In genomic region chr14:52369305-52369781, GRCh38 we compare ENCODE assay signal across 16 cellular contexts. TPM values are rescaled to one million over a fixed set of nuclear protein-coding genes. Genes with fewer than 3 reads are reported as not detected.
A peak's percentile ranks its signal among the peaks of the same experiment; 100 is the strongest.
DNase-seq lines count a peak whose midpoint lies in the region; FAIRE-seq and TF ChIP-seq lines count a peak whose summit lies in the region.
"Had no signal": no experiment of that assay in that cellular context is flagged by ENCODE, and none has a peak within 500 bp of the region (broad histone marks: within the 10 kb centered on the region; RNA-seq: fewer than 3 reads in every experiment).

No MANE protein-coding gene starts in this region.

- peaks cover 10% of the 10 kb centered on the region; the same call in 1 of the 2 replicates for H3K4me1 Mint-ChIP-seq in HFFc6 (ENCODE audit: low read depth)
- H3K4me1 Mint-ChIP-seq: endodermal cell, naive B cell had no signal

- H3K79me2 ChIP-seq in ACC112 (ENCODE audit: control insufficient read depth, insufficient read depth, low read length, unreplicated experiment) = no peaks in the 10 kb centered on the region
- H3K79me2 ChIP-seq in keratinocyte (ENCODE audit: control insufficient read depth, insufficient read depth, low read length) = no peaks in the 10 kb centered on the region

- DNase-seq in HFFc6 (peak; percentile 64), cardiac fibroblast (ENCODE audit: low read depth in 2 of 2) (peak; percentile 76 to 90), keratinocyte (ENCODE audit: low read depth, low spot score) (peak; percentile 58), GM19240 (ENCODE audit: insufficient read length, low spot score) (no peak), DMS114 treated with DMSO at 0.1 percent for 48 hours (lab: John Stamatoyannopoulos, UW; ENCODE audit: unreplicated experiment) (no peak), NCI-H1930 (lab: John Stamatoyannopoulos, UW) (no peak)
- no peak for DNase-seq in stimulated activated CD4-positive, alpha-beta T cell treated with anti-CD3 and anti-CD28 coated beads, Interleukin-1b, Interleukin-23, amount 100 ng/mL, for 48 hours
- DNase-seq: activated naive CD4-positive, alpha-beta T cell; central memory CD4-positive, alpha-beta T cell; endodermal cell; naive B cell; NCI-H2029 had no signal

- peak overlapping the region; percentile 60 for H3K4me2 ChIP-seq in keratinocyte (ENCODE audit: control insufficient read depth, extremely low read depth, insufficient read depth, low read depth, low read length)
- H3K4me2 ChIP-seq: A549 had no signal

- H2AFZ ChIP-seq in ACC112 (ENCODE audit: low read length, unreplicated experiment) (peak overlapping the region; percentile 77), keratinocyte (ENCODE audit: control insufficient read depth, low read length) (peak overlapping the region; percentile 42)

- H3K27ac ChIP-seq in ACC112 (ENCODE audit: low read depth, low read length) (peak overlapping the region; percentile 75), keratinocyte (ENCODE audit: control insufficient read depth, insufficient read depth, low read length) (no peak overlapping the region)
- H3K27ac ChIP-seq: A549 had no signal

- H3K9me3 ChIP-seq in keratinocyte (ENCODE audit: control insufficient read depth, low read depth, low read length) = no peaks in the 10 kb centered on the region

- peaks cover 19% of the 10 kb centered on the region for H3K4me1 ChIP-seq in ACC112 (ENCODE audit: control insufficient read depth, insufficient read depth, low read length, unreplicated experiment)
- peaks cover 27% of the 10 kb centered on the region for H3K4me1 ChIP-seq in keratinocyte (ENCODE audit: control insufficient read depth, extremely low read depth, insufficient read depth, low read length)
- H3K4me1 ChIP-seq: A549 had no signal

- peak; percentile 72 for FAIRE-seq in keratinocyte (lab: Jason Lieb, UNC)
- FAIRE-seq: A549, D721Med had no signal

- dilution Hi-C loops in keratinocyte (cut with MboI; ENCODE audit: extremely low pct_ligation_motif_present, low sequenced_read_pairs) = no loop called here

- peaks cover 6% of the 10 kb centered on the region for H3K36me3 Mint-ChIP-seq in HFFc6 (ENCODE audit: low read depth)

- TF ChIP-seq CTCF in HFFc6 (IDR thresholded peaks at IDR 0.05) (no peak), cardiac fibroblast (IDR thresholded peaks at IDR 0.05; ENCODE audit: low read depth, low read length) (no peak), keratinocyte (optimal IDR thresholded peaks at IDR 0.05 in 1 of 3, IDR thresholded peaks at IDR 0.05 in 1 of 3, conservative IDR thresholded peaks at IDR 0.05 in 1 of 3; ENCODE audit: extremely low read depth in 1 of 3, insufficient read depth in 2 of 3, low read length in 3 of 3) (no peak)

- H3K9me1 ChIP-seq in keratinocyte (ENCODE audit: control insufficient read depth, extremely low read depth, insufficient read depth, low read length) = no peaks in the 10 kb centered on the region

- H3K9me3 Mint-ChIP-seq in HFFc6 = peaks cover 10% of the 10 kb centered on the region

- H3K27me3 ChIP-seq in ACC112 (ENCODE audit: insufficient read depth, low read length) (no peaks in the 10 kb centered on the region), keratinocyte (ENCODE audit: control insufficient read depth, extremely low read depth, insufficient read depth, low read length) (no peaks in the 10 kb centered on the region)

- H3K27ac Mint-ChIP-seq in HFFc6 = no peak overlapping the region
- H3K27ac Mint-ChIP-seq: endodermal cell, naive B cell had no signal

- no peaks in the 10 kb centered on the region for H4K20me1 ChIP-seq in keratinocyte (ENCODE audit: control insufficient read depth, extremely low read depth, insufficient read depth, low read length)

- peak overlapping the region; percentile 25; the same call in 1 of the 2 replicates for H3K4me3 ChIP-seq in ACC112 (ENCODE audit: low read depth, low read length)
- no peak overlapping the region for H3K4me3 ChIP-seq in cardiac fibroblast (replicated peaks in 1 of 2; ENCODE audit: low read depth in 2 of 2, low read length in 2 of 2)
- H3K4me3 ChIP-seq in keratinocyte (ENCODE audit: control insufficient read depth in 2 of 3, extremely low read depth in 1 of 3, insufficient read depth in 2 of 3, low read depth in 1 of 3, low read length in 3 of 3) = no peak overlapping the region
- H3K4me3 ChIP-seq: A549 had no signal

- H3K4me3 Mint-ChIP-seq in HFFc6 = no peak overlapping the region
- H3K4me3 Mint-ChIP-seq: endodermal cell, naive B cell had no signal

- no peak overlapping the region for H3K9ac ChIP-seq in keratinocyte (ENCODE audit: control insufficient read depth, extremely low read depth, insufficient read depth, low read length)

- H3K27me3 Mint-ChIP-seq in HFFc6 (ENCODE audit: insufficient read depth) = peaks cover 14% of the 10 kb centered on the region

- H3K36me3 ChIP-seq in ACC112 (ENCODE audit: insufficient read depth, low read length) (no peaks in the 10 kb centered on the region), keratinocyte (ENCODE audit: control insufficient read depth in 2 of 2, extremely low read depth in 1 of 2, insufficient read depth in 2 of 2, low read length in 2 of 2) (no peaks in the 10 kb centered on the region)

RNA-seq across cellular contexts. Expression of gene PTGER2, which starts 55.2 kb away (rescaled TPM):
- total RNA-seq in HFFc6 (2021; fragmentation: NEBNext Ultra II Directional; extraction: Animal tissue kit (Norgen Biotek cat#: 25700)) = under 1 TPM; 0.28 to 0.73 (median 0.37) TPM
- polyA plus RNA-seq in keratinocyte = 0.05 to 0.31 TPM (median 0.28 TPM) in 3 replicates
- not detected for polyA plus RNA-seq in keratinocyte (2011; ENCODE audit: low read depth)
- 0.10 and 0.24 TPM in 2 replicates for polyA plus RNA-seq in keratinocyte (2011; cell fraction: cytosol; rRNA removed)
- 0.11 and 0.12 TPM in 2 replicates for polyA plus RNA-seq in keratinocyte (2011; cell fraction: nucleus; rRNA removed)
- polyA plus RNA-seq in keratinocyte (2012; ENCODE audit: low replicate concordance) = 0.44 TPM in 1 of 2 replicates, not detected in the other
- 0.07 to 0.48 TPM in 2 of 3 replicates, not detected in the other for polyA minus RNA-seq in keratinocyte
- polyA minus RNA-seq in keratinocyte (2011; cell fraction: cytosol; rRNA and poly(A)+ RNA removed) = not detected
- 0.63 TPM in 1 of 2 replicates, not detected in the other for polyA minus RNA-seq in keratinocyte (2011; cell fraction: nucleus; rRNA and poly(A)+ RNA removed)
- total RNA-seq: endodermal cell, HT-29 had no signal

Comparison
In these comparisons a context has a peak if more than half of its experiments do, and no peak if none do; other contexts are left out.
1. DNase-seq: peak in HFFc6 (single experiment), cardiac fibroblast (2 of 2) and keratinocyte (single experiment); none in GM19240 (single experiment), DMS114 treated with DMSO at 0.1 percent for 48 hours (single experiment), NCI-H1930 (0 of 2) and stimulated activated CD4-positive, alpha-beta T cell treated with anti-CD3 and anti-CD28 coated beads, Interleukin-1b, Interleukin-23, amount 100 ng/mL, for 48 hours (single experiment).